In genomic region chr6:150546457-150546856, GRCh38 we compare ENCODE assay signal across 21 cellular contexts.
"Had no signal": no experiment of that assay in that cellular context is flagged by ENCODE, and none has a peak within 500 bp of the region (broad histone marks: within the 10 kb centered on the region; RNA-seq: fewer than 3 reads in every experiment).

No MANE protein-coding gene starts in this region.

- H3K36me3 ChIP-seq: ascending aorta had no signal

- DNase-seq: activated B cell treated with CpG ODN at 0.5 μM for 24 hours; activated CD4-positive, alpha-beta memory T cell treated with anti-CD3 and anti-CD28 coated beads for 36 hours; activated CD4-positive, alpha-beta T cell treated with anti-CD3 and anti-CD28 coated beads, Interleukin-2, amount 10 ng/mL, durations not matched to agents 7 days and 5 days; activated CD8-positive, alpha-beta memory T cell treated with anti-CD3 and anti-CD28 coated beads for 24 hours; activated effector memory CD4-positive, alpha-beta T cell treated with anti-CD3 and anti-CD28 coated beads, Interleukin-2, amount 50 U/mL, for 16 hours; activated naive CD4-positive, alpha-beta T cell treated with Interleukin-2 at 50 U/mL for 16 hours; activated naive CD8-positive, alpha-beta T cell treated with anti-CD3 and anti-CD28 coated beads, Interleukin-2, amount 50 U/mL, for 24 hours; activated T-cell treated with anti-CD3 and anti-CD28 coated beads, Interleukin-2, amount 50 U/mL, for 4 hours; amniotic stem cell; body of pancreas; NCI-H1930; NCI-H345; NCI-H510A; PC-3; T-cell; T-helper 2 cell; T1000 had no signal

- ATAC-seq: activated naive CD4-positive, alpha-beta T cell treated with anti-CD3 and anti-CD28 coated beads, Interleukin-2, amount 50 U/mL, for 72 hours; activated naive CD8-positive, alpha-beta T cell treated with anti-CD3 and anti-CD28 coated beads, Interleukin-2, amount 50 U/mL, for 24 hours; activated T-cell treated with anti-CD3 and anti-CD28 coated beads, Interleukin-2, amount 50 U/mL, for 4 hours; body of pancreas; PC-3; T-cell had no signal

- H3K4me3 ChIP-seq: ascending aorta, body of pancreas, SK-N-MC had no signal

- H3K9me3 ChIP-seq: ascending aorta, body of pancreas had no signal

- H3K27ac ChIP-seq: ascending aorta, body of pancreas, KMS-11, SK-N-MC had no signal

- H3K4me1 ChIP-seq: ascending aorta had no signal

- H3K27me3 ChIP-seq: ascending aorta, body of pancreas had no signal

- H3K9ac ChIP-seq: KMS-11 had no signal

- H3K4me2 ChIP-seq: KMS-11 had no signal
